In the genomic region with DNA sequence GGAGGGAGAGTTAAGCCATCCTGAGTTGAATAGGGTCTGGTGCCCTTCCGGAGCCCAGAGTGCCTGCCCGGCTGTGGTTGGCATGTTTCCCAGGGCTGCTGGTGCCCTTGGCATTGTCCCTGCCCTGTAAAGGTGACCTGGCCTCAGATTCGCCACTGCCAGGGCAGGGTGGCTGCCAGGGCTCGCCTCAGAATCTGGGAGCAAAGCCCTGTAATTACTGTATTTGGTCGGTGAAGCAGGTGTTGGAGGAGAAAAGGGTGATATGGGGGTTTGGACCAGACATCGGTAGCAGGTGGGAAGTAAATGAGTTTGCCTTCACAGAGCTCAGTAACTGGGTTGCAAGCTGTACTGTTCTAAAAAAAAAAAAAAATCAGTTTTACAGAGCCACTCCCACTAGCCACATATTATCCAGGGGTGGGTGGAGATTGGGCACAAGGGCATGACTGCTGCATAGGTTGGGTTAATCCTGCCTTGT, we compare ENCODE assay signal across 10 cellular contexts. TPM values are rescaled to one million over a fixed set of nuclear protein-coding genes. Genes with fewer than 3 reads are reported as not detected.
DNase-seq lines count a peak whose midpoint lies in the region; ATAC-seq and TF ChIP-seq lines count a peak whose summit lies in the region.
"Had no signal": no experiment of that assay in that cellular context is flagged by ENCODE, and none has a peak within 500 bp of the region (broad histone marks: within the 10 kb centered on the region; RNA-seq: fewer than 3 reads in every experiment).

No MANE protein-coding gene starts in this region.

- ATAC-seq in effector memory CD8-positive, alpha-beta T cell (replicated peaks) = no peak
- no peak for ATAC-seq in upper lobe of right lung

- H3K4me2 ChIP-seq in neural progenitor cell (no peak overlapping the region), hepatocyte (no peak overlapping the region)

- no peaks in the 10 kb centered on the region for H3K27me3 Mint-ChIP-seq in effector memory CD8-positive, alpha-beta T cell
- peaks cover 5% of the 10 kb centered on the region for H3K27me3 Mint-ChIP-seq in neural progenitor cell (ENCODE audit: insufficient read depth, low read depth)

- H3K27me3 ChIP-seq in neural progenitor cell = no peaks in the 10 kb centered on the region
- H3K27me3 ChIP-seq in hepatocyte = no peaks in the 10 kb centered on the region
- no peaks in the 10 kb centered on the region for H3K27me3 ChIP-seq in upper lobe of right lung

- H3K9ac ChIP-seq in neural progenitor cell = no peak overlapping the region

- H3K79me2 ChIP-seq in neural progenitor cell (ENCODE audit: low read depth) = no peaks in the 10 kb centered on the region
- H3K79me2 ChIP-seq in hepatocyte = no peaks in the 10 kb centered on the region

- H3F3A ChIP-seq in neural progenitor cell (ENCODE audit: low read depth) = peaks cover 16% of the 10 kb centered on the region

- no peaks in the 10 kb centered on the region for H3K9me3 Mint-ChIP-seq in effector memory CD8-positive, alpha-beta T cell
- no peaks in the 10 kb centered on the region for H3K9me3 Mint-ChIP-seq in neural progenitor cell

- H4K20me1 ChIP-seq in neural progenitor cell (ENCODE audit: low read depth) = peaks cover 18% of the 10 kb centered on the region
- no peaks in the 10 kb centered on the region for H4K20me1 ChIP-seq in hepatocyte (ENCODE audit: insufficient read depth, poor library complexity, severe bottlenecking)

- in situ Hi-C loops in Caki2 (cut with HindIII; ENCODE audit: low pct_unique_long_range_greater_than_20kb, low sequenced_read_pairs) = no loop called here

- no peaks in the 10 kb centered on the region for H3K9me2 ChIP-seq in hepatocyte (replicated peaks; ENCODE audit: insufficient read depth)

- no peak overlapping the region for H3K27ac ChIP-seq in neural progenitor cell
- no peak overlapping the region for H3K27ac ChIP-seq in hepatocyte
- H3K27ac ChIP-seq in upper lobe of right lung = no peak overlapping the region

- WGBS in hepatocyte (ENCODE audit: low lambda C conversion rate, missing lambda C conversion rate) = 89% methylated on average over 6 of the region's 6 CpGs

- H3K27ac Mint-ChIP-seq in effector memory CD8-positive, alpha-beta T cell = peak overlapping the region; percentile 92 to 94
- H3K27ac Mint-ChIP-seq in neural progenitor cell = peak overlapping the region; percentile 34

- H3K4me3 ChIP-seq in neural progenitor cell = no peak overlapping the region
- no peak overlapping the region for H3K4me3 ChIP-seq in hepatocyte
- no peak overlapping the region for H3K4me3 ChIP-seq in upper lobe of right lung

- DNase-seq in Caki2 (ENCODE audit: low read depth) (peak; percentile 54), NCI-H774 (lab: John Stamatoyannopoulos, UW) (peak; percentile 57), neural progenitor cell (ENCODE audit: low spot score) (no peak), HuH-7.5 (ENCODE audit: low spot score) (no peak), hepatocyte (ENCODE audit: low spot score) (no peak), upper lobe of right lung (no peak)
- DNase-seq in effector memory CD8-positive, alpha-beta T cell = no peak
- no peak for DNase-seq in activated naive CD4-positive, alpha-beta T cell treated with Interleukin-2 at 50 U/mL for 16 hours
- DNase-seq: NCI-H446 treated with DMSO at 0.1 percent for 48 hours, SW 1271 had no signal

- H3K4me1 Mint-ChIP-seq in effector memory CD8-positive, alpha-beta T cell (ENCODE audit: low read depth in 2 of 2) = peaks cover 50 to 57% of the 10 kb centered on the region in 2 donors
- H3K4me1 Mint-ChIP-seq in neural progenitor cell = peaks cover 81% of the 10 kb centered on the region

- peaks cover 4% of the 10 kb centered on the region for H3K36me3 Mint-ChIP-seq in effector memory CD8-positive, alpha-beta T cell (ENCODE audit: insufficient read depth)
- H3K36me3 Mint-ChIP-seq in neural progenitor cell = peaks cover 21% of the 10 kb centered on the region

- peaks cover 26% of the 10 kb centered on the region for H3K4me1 ChIP-seq in neural progenitor cell
- H3K4me1 ChIP-seq in hepatocyte (ENCODE audit: insufficient read depth) = peaks cover 6% of the 10 kb centered on the region
- H3K4me1 ChIP-seq in upper lobe of right lung = peaks cover 14% of the 10 kb centered on the region

- intact Hi-C loops in upper lobe of right lung (cut with DNase I) = no loop called here

- no peaks in the 10 kb centered on the region for H3K36me3 ChIP-seq in neural progenitor cell
- no peaks in the 10 kb centered on the region for H3K36me3 ChIP-seq in hepatocyte (replicated peaks; ENCODE audit: insufficient read depth, low read depth)
- H3K36me3 ChIP-seq in upper lobe of right lung = peaks cover 5% of the 10 kb centered on the region

- no peak overlapping the region for H2AFZ ChIP-seq in neural progenitor cell (replicated peaks)
- no peak overlapping the region for H2AFZ ChIP-seq in hepatocyte

- H3K9me3 ChIP-seq in neural progenitor cell (ENCODE audit: low read depth) (no peaks in the 10 kb centered on the region), hepatocyte (ENCODE audit: low read depth) (no peaks in the 10 kb centered on the region), upper lobe of right lung (no peaks in the 10 kb centered on the region)

- peak overlapping the region in 1 of 2 donors; percentile 50 for H3K4me3 Mint-ChIP-seq in effector memory CD8-positive, alpha-beta T cell
- no peak overlapping the region for H3K4me3 Mint-ChIP-seq in neural progenitor cell

- no peak for TF ChIP-seq CTCF in neural progenitor cell (IDR thresholded peaks at IDR 0.05)
- no peak for TF ChIP-seq CTCF in hepatocyte (IDR thresholded peaks at IDR 0.05; ENCODE audit: poor library complexity)
- no peak for TF ChIP-seq CTCF in upper lobe of right lung (IDR thresholded peaks at IDR 0.05)

RNA-seq across cellular contexts. Expression of a gene that starts 47.6 kb away (rescaled TPM):
- total RNA-seq in Caki2 (2014; rRNA removed; shearing (Covaris generic); ENCODE audit: low replicate concordance) = 52.7 and 74.5 TPM in 2 replicates
- total RNA-seq in neural progenitor cell (ENCODE audit: low replicate concordance) (30.3 and 39.9 TPM in 2 replicates), hepatocyte (47.0 and 48.0 TPM in 2 replicates), upper lobe of right lung (71.1 TPM)
- polyA plus RNA-seq in hepatocyte = 62.7 and 78.2 TPM in 2 replicates

Comparison
In these comparisons a context has a peak if more than half of its experiments do, and no peak if none do; other contexts are left out.
1. DNase-seq: peak in Caki2 (single experiment) and NCI-H774 (single experiment); none in effector memory CD8-positive, alpha-beta T cell (0 of 3), neural progenitor cell (single experiment), HuH-7.5 (single experiment), hepatocyte (single experiment), upper lobe of right lung (single experiment) and activated naive CD4-positive, alpha-beta T cell treated with Interleukin-2 at 50 U/mL for 16 hours (single experiment).